In genomic region chrX:9342581-9343051, GRCh38 we compare ENCODE assay signal across 8 cellular contexts.
DNase-seq lines count a peak whose midpoint lies in the region; ATAC-seq, FAIRE-seq and TF ChIP-seq lines count a peak whose summit lies in the region.

No MANE protein-coding gene starts in this region.

- ATAC-seq in HepG2 (peak; percentile 84), GM18858 (IDR thresholded peaks at IDR 0.05; ENCODE audit: unreplicated experiment) (no peak)

- TF ChIP-seq RAD21 in HepG2 (CRISPR knock-in tag; IDR thresholded peaks at IDR 0.05) = no peak

- H3K36me3 ChIP-seq in ectodermal cell (ENCODE audit: control insufficient read depth, insufficient read depth, low read length) (no peaks in the 10 kb centered on the region), HepG2 (replicated peaks in 1 of 2; ENCODE audit: control insufficient read depth in 1 of 2, insufficient read depth in 2 of 2, low read length in 2 of 2) (no peaks in the 10 kb centered on the region)

- no peaks in the 10 kb centered on the region for H3K79me2 ChIP-seq in HepG2 (ENCODE audit: insufficient read depth, low read length)

- intact Hi-C loops in HepG2 (cut with micrococcal nuclease; ENCODE audit: unreplicated experiment) = loop anchor here (1.0 kb wide), 1 partner anchor 121 kb away; no protein-coding TSS in a partner anchor

- H4K20me1 ChIP-seq in HepG2 (ENCODE audit: insufficient read depth, low read length) = no peaks in the 10 kb centered on the region

- POLR2A ChIA-PET in HepG2 (lab: Yijun Ruan, JAX) = interaction anchor here (0.7 kb wide), 1 partner anchor 120 kb away, joined by 5 read pairs; no protein-coding TSS in a partner anchor

- in situ Hi-C loops in HepG2 (cut with HindIII; ENCODE audit: extremely low pct_ligation_motif_present, low pct_unique_long_range_greater_than_20kb) = loop anchor here (10.0 kb wide), 1 partner anchor 112 kb away; no protein-coding TSS in a partner anchor

- no peak for TF ChIP-seq POLR2A in HepG2 (IDR thresholded peaks at IDR 0.05; ENCODE audit: insufficient read depth in 1 of 2, low read depth in 2 of 2, low read length in 2 of 2)

- 0 out of 2 replicates have a peak overlapping the region, but pooled peaks have one; percentile 8 for H3K9ac ChIP-seq in HepG2 (ENCODE audit: insufficient read depth, low read depth, low read length)

- H3K27ac ChIP-seq in ectodermal cell (ENCODE audit: insufficient read depth, low read depth, low read length, poor library complexity, severe bottlenecking) (peak overlapping the region; percentile 16), HepG2 (ENCODE audit: extremely low read length, insufficient read depth, low read length) (no peak overlapping the region)

- peak; percentile 44 for FAIRE-seq in HepG2 (lab: Jason Lieb, UNC)

- H3K4me3 ChIP-seq in ectodermal cell (ENCODE audit: insufficient read depth, low read depth, low read length) (peak overlapping the region; percentile 34), HepG2 (replicated peaks in 1 of 3; ENCODE audit: insufficient read depth in 1 of 3, low read depth in 2 of 3, low read length in 3 of 3) (peak overlapping the region; percentile 40 to 61 (median 40); a peak in 4 of 6 replicates)

- no peak overlapping the region for H2AFZ ChIP-seq in HepG2 (ENCODE audit: low read length)

- H3K4me1 ChIP-seq in ectodermal cell (ENCODE audit: control insufficient read depth, insufficient read depth, low read length) (peaks cover 14% of the 10 kb centered on the region), HepG2 (ENCODE audit: insufficient read depth, low read length) (peaks cover 20% of the 10 kb centered on the region)

- 0 to 1% methylated on average over 25 of the region's 25 CpGs for WGBS in ectodermal cell, 2 experiments
- WGBS in HepG2 (ENCODE audit: low lambda C conversion rate) = 1% methylated on average over 20 of the region's 25 CpGs

- DNase-seq in NCI-H1694 (lab: John Stamatoyannopoulos, UW) (peak; percentile 15), NCI-H1694 treated with DMSO at 0.1 percent for 48 hours (lab: John Stamatoyannopoulos, UW) (no peak), NCI-H345 (lab: John Stamatoyannopoulos, UW) (peak; percentile 84), HepG2 (ENCODE audit: low spot score) (peak; percentile 29)
- DNase-seq in activated CD4-positive, alpha-beta T cell treated with anti-CD3 and anti-CD28 coated beads, Interleukin-2, amount 50 U/mL, for 4 hours = peak; percentile 16 to 19
- DNase-seq in stimulated activated CD4-positive, alpha-beta T cell treated with anti-CD3 and anti-CD28 coated beads, Interleukin-4, amount 100 ng/mL, for 24 hours = peak; percentile 55

- H3K27me3 ChIP-seq in ectodermal cell (ENCODE audit: control insufficient read depth, insufficient read depth, low read length, poor library complexity, severe bottlenecking) (no peaks in the 10 kb centered on the region), HepG2 (ENCODE audit: control insufficient read depth in 1 of 2, insufficient read depth in 2 of 2, low read length in 2 of 2) (no peaks in the 10 kb centered on the region)

- CTCF ChIA-PET in HepG2 (lab: Yijun Ruan, JAX; ENCODE audit: low intra/inter-chr PET ratio, low total read pairs) = no interaction called here

- no TSS peak for BruUV-seq in HepG2 (replicated peaks; lab: Mats Ljungman, UMichigan)

- H3K9me3 ChIP-seq in ectodermal cell (ENCODE audit: control insufficient read depth, low read length) (no peaks in the 10 kb centered on the region), HepG2 (ENCODE audit: low read length) (no peaks in the 10 kb centered on the region)

- peak in 1 of 2 experiments; percentile 49; a peak in 2 of 4 replicates for TF ChIP-seq EP300 in HepG2 (IDR thresholded peaks at IDR 0.05; ENCODE audit: low read depth in 2 of 2, low read length in 2 of 2)
- no peak for TF ChIP-seq EP300 in HepG2 (CRISPR knock-in tag; IDR thresholded peaks at IDR 0.05; ENCODE audit: borderline replicate concordance)

- TF ChIP-seq CTCF in HepG2 (CRISPR knock-in tag; IDR thresholded peaks at IDR 0.05) = no peak

- peak overlapping the region; percentile 64 for H3K4me2 ChIP-seq in HepG2 (ENCODE audit: low read depth, low read length)

TF ChIP-seq in HepG2, 621 proteins besides CTCF, POLR2A, EP300 and RAD21 (continues in another document):
- TF ChIP-seq ZNF281 (CRISPR knock-in tag; IDR thresholded peaks at IDR 0.05; ENCODE audit: borderline replicate concordance) = peak; percentile 68; the same call in 1 of the 2 replicates
- TF ChIP-seq YY1 (IDR thresholded peaks at IDR 0.05; ENCODE audit: insufficient read depth, insufficient replicate concordance, low read depth, low read length) = peak; percentile 48
- TF ChIP-seq GZF1 (CRISPR knock-in tag; IDR thresholded peaks at IDR 0.05) = peak; percentile 100
- no peak for TF ChIP-seq MBNL3 (CRISPR knock-in tag; conservative IDR thresholded peaks at IDR 0.05)
- TF ChIP-seq PRPF4 (IDR thresholded peaks at IDR 0.05; ENCODE audit: low read depth, low read length, poor library complexity, severe bottlenecking) = peak; percentile 64
- 0 out of 2 replicates have a peak, but pooled peaks have one; percentile 9 for TF ChIP-seq ARID5B (CRISPR knock-in tag; IDR thresholded peaks at IDR 0.05)
- TF ChIP-seq ZGPAT (CRISPR knock-in tag; IDR thresholded peaks at IDR 0.05) = no peak
- no peak for TF ChIP-seq SSRP1 (CRISPR knock-in tag; IDR thresholded peaks at IDR 0.05)
- TF ChIP-seq SP1 (IDR thresholded peaks at IDR 0.05) = no peak
- 0 out of 2 replicates have a peak, but pooled peaks have one; percentile 34 for TF ChIP-seq SP1 (CRISPR knock-in tag; IDR thresholded peaks at IDR 0.05)
